In genomic region chr20:16106191-16106849, GRCh38 we compare ENCODE assay signal across 19 cellular contexts.
DNase-seq lines count a peak whose midpoint lies in the region; FAIRE-seq and TF ChIP-seq lines count a peak whose summit lies in the region.
"Had no signal": no experiment of that assay in that cellular context is flagged by ENCODE, and none has a peak within 500 bp of the region (broad histone marks: within the 10 kb centered on the region; RNA-seq: fewer than 3 reads in every experiment).

No MANE protein-coding gene starts in this region.

- H3F3A ChIP-seq in PC-9 (ENCODE audit: insufficient read depth, low read depth) = peaks cover 15% of the 10 kb centered on the region

- no peaks in the 10 kb centered on the region for H4K20me1 ChIP-seq in mammary epithelial cell (ENCODE audit: insufficient read depth, low read length)
- H4K20me1 ChIP-seq in PC-9 (ENCODE audit: insufficient read depth) = no peaks in the 10 kb centered on the region

- in situ Hi-C loops in mammary epithelial cell (cut with MboI; ENCODE audit: low sequenced_read_pairs in 2 of 2) = no loop called here

- dilution Hi-C loops in mammary epithelial cell (cut with HindIII; ENCODE audit: low sequenced_read_pairs) = no loop called here

- CTCF ChIA-PET in mammary epithelial cell (lab: Charles Lee; ENCODE audit: low non-redundant PET) = no interaction called here
- CTCF ChIA-PET in PC-9 (lab: Charles Lee) = no interaction called here

- BruUV-seq in mammary epithelial cell (replicated peaks; lab: Mats Ljungman, UMichigan) = no TSS peak
- BruUV-seq in PC-9 (replicated peaks; lab: Mats Ljungman, UMichigan) = no TSS peak

- intact Hi-C loops in mammary epithelial cell (cut with micrococcal nuclease) = no loop called here
- intact Hi-C loops in breast epithelium (cut with DNase I; ENCODE audit: low total_unique reads) = no loop called here
- intact Hi-C loops in PC-9 (cut with micrococcal nuclease; ENCODE audit: unreplicated experiment) = no loop called here
- intact Hi-C loops in spleen (cut with DNase I; ENCODE audit: low total_unique reads) = no loop called here
- intact Hi-C loops in kidney (cut with DNase I) = no loop called here

- H3K27me3 ChIP-seq in mammary epithelial cell (ENCODE audit: insufficient read depth, low read length) (no peaks in the 10 kb centered on the region), breast epithelium (no peaks in the 10 kb centered on the region), PC-9 (ENCODE audit: insufficient read depth, low read depth) (no peaks in the 10 kb centered on the region), spleen (replicated peaks in 1 of 7) (no peaks in the 10 kb centered on the region)

- no peaks in the 10 kb centered on the region for H3K4me1 ChIP-seq in mammary epithelial cell (ENCODE audit: insufficient read depth, low read length)
- no peaks in the 10 kb centered on the region for H3K4me1 ChIP-seq in breast epithelium
- H3K4me1 ChIP-seq in PC-9 (replicated peaks; ENCODE audit: insufficient read depth) = peaks cover 33% of the 10 kb centered on the region
- peaks cover 4 to 13% (median 11%) of the 10 kb centered on the region in 6 donors for H3K4me1 ChIP-seq in spleen
- H3K4me1 ChIP-seq in kidney (ENCODE audit: control insufficient read depth in 1 of 2, insufficient read depth in 1 of 2, low read depth in 1 of 2, low read length in 2 of 2) = no peaks in the 10 kb centered on the region

- no peak for TF ChIP-seq CTCF in mammary epithelial cell (conservative IDR thresholded peaks at IDR 0.05 in 1 of 2, IDR thresholded peaks at IDR 0.05 in 1 of 2; ENCODE audit: extremely low read depth in 1 of 2, insufficient read depth in 1 of 2, low read depth in 1 of 2, low read length in 2 of 2)
- no peak for TF ChIP-seq CTCF in breast epithelium (IDR thresholded peaks at IDR 0.05)
- no peak for TF ChIP-seq CTCF in PC-9 (conservative IDR thresholded peaks at IDR 0.05)
- TF ChIP-seq CTCF in spleen (IDR thresholded peaks at IDR 0.05 in 8 of 11, conservative IDR thresholded peaks at IDR 0.05 in 3 of 11) = no peak
- TF ChIP-seq CTCF in kidney (IDR thresholded peaks at IDR 0.05; ENCODE audit: borderline replicate concordance, extremely low read depth, insufficient read depth) = no peak

- WGBS in mammary epithelial cell (ENCODE audit: low coverage, missing lambda C conversion rate) = 100% methylated on average over 2 of the region's 2 CpGs
- 78 to 94% (median 86%) methylated on average over 2 of the region's 2 CpGs for WGBS in spleen, 5 donors

- FAIRE-seq in RCC 7860 (lab: Jason Lieb, UNC) (no peak), kidney (lab: Jason Lieb, UNC) (no peak)
- FAIRE-seq: D721Med, H54, K562 had no signal

- H3K27ac ChIP-seq in mammary epithelial cell (ENCODE audit: insufficient read depth, low read depth, low read length) = no peak overlapping the region
- no peak overlapping the region for H3K27ac ChIP-seq in breast epithelium
- peak overlapping the region; percentile 62 for H3K27ac ChIP-seq in PC-9
- peak overlapping the region; percentile 16 for H3K27ac ChIP-seq in epithelial cell of prostate
- H3K27ac ChIP-seq in spleen = peak overlapping the region in 5 of 8 donors; percentile 25 to 64 (median 62)
- no peak overlapping the region for H3K27ac ChIP-seq in kidney (ENCODE audit: low read depth in 2 of 2, low read length in 2 of 2)
- H3K27ac ChIP-seq: RWPE1 had no signal

- H3K9me3 ChIP-seq in mammary epithelial cell (replicated peaks; ENCODE audit: insufficient read depth, low read length) (no peaks in the 10 kb centered on the region), breast epithelium (no peaks in the 10 kb centered on the region), PC-9 (ENCODE audit: insufficient read depth, low read depth) (peaks cover 11% of the 10 kb centered on the region), spleen (peaks cover 0 to 6% (median 0%) of the 10 kb centered on the region in 8 donors), kidney (ENCODE audit: control insufficient read depth in 1 of 2, low read length in 2 of 2) (no peaks in the 10 kb centered on the region)

- no peak overlapping the region for H3K4me3 ChIP-seq in mammary epithelial cell (replicated peaks in 1 of 3; ENCODE audit: insufficient read depth in 1 of 3, low read depth in 2 of 3, low read length in 3 of 3)
- H3K4me3 ChIP-seq in breast epithelium = no peak overlapping the region
- no peak overlapping the region for H3K4me3 ChIP-seq in PC-9
- no peak overlapping the region for H3K4me3 ChIP-seq in spleen
- no peak overlapping the region for H3K4me3 ChIP-seq in kidney (ENCODE audit: low read length in 2 of 2)
- H3K4me3 ChIP-seq: K562 had no signal

- no peak overlapping the region for H3K9ac ChIP-seq in mammary epithelial cell (ENCODE audit: insufficient read depth, low read length)
- no peak overlapping the region for H3K9ac ChIP-seq in kidney (ENCODE audit: low read length in 2 of 2)

- no peaks in the 10 kb centered on the region for H3K9me2 ChIP-seq in PC-9 (ENCODE audit: insufficient read depth)

- no peak overlapping the region for H2AFZ ChIP-seq in mammary epithelial cell (ENCODE audit: low read depth, low read length)
- 0 out of 2 replicates have a peak overlapping the region, but pooled peaks have one; percentile 1 for H2AFZ ChIP-seq in PC-9

- DNase-seq in mammary epithelial cell (peak; percentile 64), breast epithelium (ENCODE audit: low spot score in 2 of 2) (no peak), PC-9 (peak in 1 of 2 experiments; percentile 85), epithelial cell of prostate (ENCODE audit: low read depth, low spot score) (no peak), spleen (no peak), RCC 7860 (ENCODE audit: low spot score) (no peak), kidney (no peak)
- DNase-seq in NK-92 treated with Interleukin-12 subunit alpha and Interleukin-12 subunit beta, amount 100 ng/mL, for 24 hours (lab: John Stamatoyannopoulos, UW) = no peak
- DNase-seq: 8988T, DMS79, NCI-H1436, NCI-H187 treated with DMSO at 0.1 percent for 48 hours, NCI-H2107, NCI-H774, SHP77 treated with DMSO at 0.1 percent for 48 hours had no signal

- H3K36me3 ChIP-seq in mammary epithelial cell (ENCODE audit: insufficient read depth, low read length) (no peaks in the 10 kb centered on the region), breast epithelium (no peaks in the 10 kb centered on the region), PC-9 (ENCODE audit: low read depth) (no peaks in the 10 kb centered on the region), spleen (no peaks in the 10 kb centered on the region), kidney (ENCODE audit: control insufficient read depth in 1 of 2, insufficient read depth in 2 of 2, low read length in 2 of 2) (no peaks in the 10 kb centered on the region)

- TF ChIP-seq POLR2A in breast epithelium (IDR thresholded peaks at IDR 0.05) = no peak
- TF ChIP-seq POLR2A in spleen (IDR thresholded peaks at IDR 0.05) = no peak

- POLR2A ChIA-PET in PC-9 (lab: Charles Lee; ENCODE audit: unreplicated experiment) = no interaction called here

- H3K4me2 ChIP-seq in mammary epithelial cell (ENCODE audit: insufficient read depth, low read depth, low read length) (no peak overlapping the region), PC-9 (peak overlapping the region; percentile 34)

- H3K79me2 ChIP-seq in mammary epithelial cell (ENCODE audit: insufficient read depth, low read length) = no peaks in the 10 kb centered on the region
- H3K79me2 ChIP-seq in PC-9 (ENCODE audit: low read depth) = no peaks in the 10 kb centered on the region

Comparison
In these comparisons a context has a peak if more than half of its experiments do, and no peak if none do; other contexts are left out.
1. H3K27ac ChIP-seq: peak in PC-9 (single experiment), epithelial cell of prostate (single experiment) and spleen (5 of 8); none in mammary epithelial cell (single experiment), breast epithelium (0 of 2) and kidney (0 of 2).